Comparison of ENCODE assay signal across 8 cellular contexts in genomic region chr1:225962440-225962975, GRCh38. TPM values are rescaled to one million over a fixed set of nuclear protein-coding genes. Genes with fewer than 3 reads are reported as not detected.
DNase-seq lines count a peak whose midpoint lies in the region; ATAC-seq and TF ChIP-seq lines count a peak whose summit lies in the region.

No MANE protein-coding gene starts in this region.

- WGBS in esophagus squamous epithelium, 2 donors, result 32 to 44% methylated on average over 17 to 19 of the region's 21 CpGs

- H3K4me3 ChIP-seq in MM.1S (ENCODE audit: low read length) (no peak overlapping the region), esophagus squamous epithelium (no peak overlapping the region), retinal pigment epithelial cell (ENCODE audit: low read length) (no peak overlapping the region), MG63 (no peak overlapping the region)

- no peak overlapping the region for H3K9ac ChIP-seq in MM.1S (ENCODE audit: low read length)

- H3K36me3 ChIP-seq in MM.1S (replicated peaks; ENCODE audit: insufficient read depth, low read length), result no peaks in the 10 kb centered on the region
- no peaks in the 10 kb centered on the region for H3K36me3 ChIP-seq in esophagus squamous epithelium
- H3K36me3 ChIP-seq in MG63, result no peaks in the 10 kb centered on the region

- intact Hi-C loops in esophagus squamous epithelium (cut with DNase I), result no loop called here

- TF ChIP-seq POLR2A in esophagus squamous epithelium (IDR thresholded peaks at IDR 0.05), result no peak

- H2AFZ ChIP-seq in MM.1S (ENCODE audit: low read length), result peak overlapping the region; percentile 88

- TF ChIP-seq CTCF in MM.1S (IDR thresholded peaks at IDR 0.05; ENCODE audit: low read length) (peak; percentile 97), esophagus squamous epithelium (IDR thresholded peaks at IDR 0.05) (peak in 4 of 6 experiments; percentile 27 to 44 (median 38)), retinal pigment epithelial cell (conservative IDR thresholded peaks at IDR 0.05; ENCODE audit: low read depth, low read length) (peak; percentile 80)

- no peaks in the 10 kb centered on the region for H3K27me3 ChIP-seq in MM.1S (replicated peaks; ENCODE audit: insufficient read depth, low read length)
- H3K27me3 ChIP-seq in esophagus squamous epithelium, result peaks cover 0 to 14% (median 2%) of the 10 kb centered on the region in 4 donors
- no peaks in the 10 kb centered on the region for H3K27me3 ChIP-seq in MG63

- H3K9me3 ChIP-seq in MM.1S (replicated peaks; ENCODE audit: insufficient read depth, low read length) (no peaks in the 10 kb centered on the region), esophagus squamous epithelium (no peaks in the 10 kb centered on the region), MG63 (peaks cover 2% of the 10 kb centered on the region; the same call in 1 of the 2 replicates)

- no peak overlapping the region for H3K27ac ChIP-seq in MM.1S (ENCODE audit: low read length)
- no peak overlapping the region for H3K27ac ChIP-seq in esophagus squamous epithelium

- H3F3A ChIP-seq in MM.1S (ENCODE audit: insufficient read depth, low read length), result no peaks in the 10 kb centered on the region

- no peaks in the 10 kb centered on the region for H4K20me1 ChIP-seq in MM.1S (ENCODE audit: insufficient read depth, low read length)

- no peaks in the 10 kb centered on the region for H3K9me2 ChIP-seq in MM.1S (replicated peaks; ENCODE audit: insufficient read depth, low read length)

- H3K4me1 ChIP-seq in MM.1S (ENCODE audit: low read length) (peaks cover 3% of the 10 kb centered on the region; the same call in 1 of the 2 replicates), esophagus squamous epithelium (peaks cover 0 to 4% (median 0%) of the 10 kb centered on the region in 3 donors)

- ATAC-seq in GM19351 (IDR thresholded peaks at IDR 0.05; ENCODE audit: unreplicated experiment), result peak; percentile 97

- H3K79me2 ChIP-seq in MM.1S (ENCODE audit: low read length), result no peaks in the 10 kb centered on the region

- H3K4me2 ChIP-seq in MM.1S (ENCODE audit: low read depth, low read length), result peak overlapping the region; percentile 53

- DNase-seq in 8988T, result peak; percentile 56
- peak; percentile 46 for DNase-seq in MM.1S
- DNase-seq in activated CD8-positive, alpha-beta memory T cell treated with anti-CD3 and anti-CD28 coated beads for 48 hours (ENCODE audit: low read depth in 2 of 3, low spot score in 2 of 3), result peak; percentile 23 to 79 (median 59)
- DNase-seq in esophagus squamous epithelium (lab: John Stamatoyannopoulos, UW), result no peak
- no peak for DNase-seq in retinal pigment epithelial cell (ENCODE audit: low read depth)
- no peak for DNase-seq in NCI-H1436 (lab: John Stamatoyannopoulos, UW)
- no peak for DNase-seq in MG63

RNA-seq across cellular contexts. Expression of gene LEFTY2, which starts 21.5 kb away (rescaled TPM):
- total RNA-seq in esophagus squamous epithelium, result not detected
- not detected in 2 replicates for total RNA-seq in MG63 (2014; rRNA removed; shearing (Covaris generic); ENCODE audit: low replicate concordance)

RNA-seq across cellular contexts. Expression of gene SDE2, which starts 36.6 kb away (rescaled TPM):
- total RNA-seq in esophagus squamous epithelium, result 10 to 100 TPM; 10.5 to 18.7 (median 14.1) TPM
- 16.3 and 19.4 TPM in 2 replicates for total RNA-seq in MG63 (2014; rRNA removed; shearing (Covaris generic); ENCODE audit: low replicate concordance)

RNA-seq across cellular contexts. Expression of gene PYCR2, which starts 38.5 kb away (rescaled TPM):
- total RNA-seq in esophagus squamous epithelium, result 10 to 100 TPM; 23.0 to 35.1 (median 28.0) TPM
- total RNA-seq in MG63 (2014; rRNA removed; shearing (Covaris generic); ENCODE audit: low replicate concordance), result 74.2 and 113 TPM in 2 replicates

Comparison
In these comparisons a context has a peak if more than half of its experiments do, and no peak if none do; other contexts are left out.
1. DNase-seq: peak in 8988T (single experiment), MM.1S (single experiment) and activated CD8-positive, alpha-beta memory T cell treated with anti-CD3 and anti-CD28 coated beads for 48 hours (3 of 3); none in esophagus squamous epithelium (single experiment), retinal pigment epithelial cell (single experiment), NCI-H1436 (single experiment) and MG63 (single experiment).
2. CTCF ChIP-seq: peak in every context shown above with its lines; median percentile 97 in MM.1S; 80 in retinal pigment epithelial cell; 38 in esophagus squamous epithelium.